In the genomic region with DNA sequence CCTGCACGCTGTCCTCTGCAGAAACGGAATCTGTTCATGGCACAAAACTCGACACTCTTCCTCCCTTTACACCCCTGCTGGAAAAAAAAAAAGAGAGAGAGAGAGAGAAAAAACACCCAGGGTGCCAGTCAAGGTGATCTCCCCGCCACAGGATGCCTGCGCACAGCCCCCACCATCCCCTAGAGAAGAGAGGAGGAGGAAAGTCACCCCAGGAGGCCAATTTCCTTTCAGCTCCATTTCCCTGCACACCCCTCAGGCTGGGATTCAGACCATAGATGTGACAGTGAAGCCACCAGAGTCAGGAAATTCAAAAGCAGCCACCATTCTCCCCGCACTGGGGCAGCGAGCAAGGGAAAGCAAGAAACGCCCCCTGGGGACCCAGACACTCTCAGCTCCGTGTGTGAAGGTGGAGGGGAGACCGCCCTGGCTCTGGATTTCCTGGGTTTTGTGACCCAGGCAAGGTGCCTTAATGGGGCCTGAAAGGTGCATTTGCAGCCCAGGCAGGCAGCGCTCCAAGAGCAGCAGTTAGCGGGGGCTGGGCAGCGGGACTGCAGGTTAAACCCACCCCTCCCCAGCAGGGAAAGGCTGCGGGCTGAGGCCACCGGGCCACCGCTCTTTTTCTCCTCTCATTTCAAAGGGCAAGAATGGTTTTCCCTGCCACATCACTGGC, we compare ENCODE assay signal across 1 cellular context.
TF ChIP-seq lines count a peak whose summit lies in the region.

No MANE protein-coding gene starts in this region.

TF ChIP-seq in neural cell, 6 proteins besides CTCF, POLR2A, EP300 and RAD21 (continued from another document):
- no peak for TF ChIP-seq EZH2 (IDR thresholded peaks at IDR 0.05; ENCODE audit: borderline replicate concordance, insufficient read depth, low read length, poor library complexity, severe bottlenecking)
